Comparison of ENCODE assay signal across 23 cellular contexts in the genomic region with DNA sequence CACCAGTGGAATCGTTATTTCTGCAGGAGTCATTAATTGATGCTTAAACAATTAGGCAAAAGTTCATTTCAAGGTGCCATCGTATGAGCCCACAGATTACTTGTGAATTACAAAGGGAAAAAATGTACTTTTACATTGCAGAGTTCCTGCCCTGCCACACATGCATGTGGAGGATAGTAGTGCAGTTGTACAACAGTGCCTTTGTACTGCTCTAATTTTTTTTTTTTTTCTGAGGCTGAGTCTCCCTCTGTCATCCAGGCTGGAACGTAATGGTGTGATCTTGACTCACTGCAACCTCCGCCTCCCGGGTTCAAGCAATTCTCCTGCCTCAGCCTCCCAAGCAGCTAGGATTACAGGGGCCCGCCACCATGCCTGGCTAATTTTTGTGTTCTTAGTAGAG.
"Had no signal": no experiment of that assay in that cellular context is flagged by ENCODE, and none has a peak within 500 bp of the region (broad histone marks: within the 10 kb centered on the region; RNA-seq: fewer than 3 reads in every experiment).

No MANE protein-coding gene starts in this region.

- H3K27me3 ChIP-seq: Peyer's patch, SJCRH30 had no signal

- H3K9me3 ChIP-seq: SJCRH30 had no signal

- ATAC-seq: Right ventricle myocardium inferior, SK-N-SH treated with all-trans-retinoic acid at 6 μM for 48 hours had no signal

- H3K4me3 ChIP-seq: K562, PC-9, SJCRH30 had no signal

- H3K36me3 ChIP-seq: Peyer's patch, SJCRH30 had no signal

- DNase-seq: Kasumi-1; MM.1S; NCI-H1092 treated with DMSO at 0.1 percent for 48 hours; NCI-H1436; NCI-H187; NCI-H2029; NCI-H2081 treated with DMSO at 0.1 percent for 48 hours; NCI-H2171; NCI-H226; NCI-H446; NCI-H510A; NCI-H524 treated with DMSO at 0.1 percent for 48 hours; NCI-H69; NCI-H774; NK-92 treated with Interleukin-12 subunit alpha and Interleukin-12 subunit beta, amount 100 ng/mL, for 24 hours; PC-9; Peyer's patch; SHP77 treated with DMSO at 0.1 percent for 48 hours; SJCRH30 had no signal

- H3K27ac ChIP-seq: KMS-11, PC-9, SJCRH30 had no signal

- H3K4me1 ChIP-seq: SJCRH30 had no signal
